Comparison of ENCODE assay signal across 9 cellular contexts in the genomic region with DNA sequence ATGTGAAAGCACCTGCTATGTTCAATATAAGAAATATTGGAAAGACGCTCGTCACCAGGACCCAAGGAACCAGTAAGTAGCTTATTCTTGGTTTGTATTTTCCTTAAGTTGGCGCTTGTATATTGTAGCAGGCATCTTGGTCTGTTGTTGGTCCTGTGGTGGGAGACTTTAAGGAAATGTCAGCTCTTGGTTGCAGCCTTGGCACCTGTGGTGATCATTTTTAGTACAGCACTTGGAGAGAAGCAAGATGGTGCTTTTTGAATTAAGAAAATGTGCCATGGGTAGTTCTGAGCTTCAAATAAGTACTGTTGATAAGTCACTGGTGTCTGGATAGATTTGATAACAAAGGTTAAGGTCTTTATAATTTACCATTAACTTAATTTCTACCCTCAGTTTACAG. TPM values are rescaled to one million over a fixed set of nuclear protein-coding genes. Genes with fewer than 3 reads are reported as not detected.
DNase-seq lines count a peak whose midpoint lies in the region; ATAC-seq and TF ChIP-seq lines count a peak whose summit lies in the region.
"Had no signal": no experiment of that assay in that cellular context is flagged by ENCODE, and none has a peak within 500 bp of the region (broad histone marks: within the 10 kb centered on the region; RNA-seq: fewer than 3 reads in every experiment).

No MANE protein-coding gene starts in this region.

- in situ Hi-C loops in astrocyte of the cerebellum (cut with HindIII; ENCODE audit: low sequenced_read_pairs), result loop anchor here (25.0 kb wide), 1 partner anchor 512 kb away; no protein-coding TSS in a partner anchor

- ATAC-seq in activated T-cell treated with anti-CD3 and anti-CD28 coated beads, Interleukin-2, amount 50 U/mL, for 72 hours (replicated peaks in 1 of 2), result no peak
- ATAC-seq in HG03196 (IDR thresholded peaks at IDR 0.05; ENCODE audit: unreplicated experiment), result no peak

- peak overlapping the region; percentile 96 to 97 for H3K4me3 Mint-ChIP-seq in activated T-cell treated with anti-CD3 and anti-CD28 coated beads, Interleukin-2, amount 50 U/mL, for 72 hours

- intact Hi-C loops in lower leg skin (cut with DNase I; ENCODE audit: low total_unique reads), result no loop called here

- no peak for TF ChIP-seq EP300 in tibial nerve (IDR thresholded peaks at IDR 0.05)

- H3K36me3 Mint-ChIP-seq in activated T-cell treated with anti-CD3 and anti-CD28 coated beads, Interleukin-2, amount 50 U/mL, for 72 hours (ENCODE audit: insufficient read depth in 2 of 2), result peaks cover 21 to 38% of the 10 kb centered on the region in 2 donors

- no peak for TF ChIP-seq CTCF in astrocyte of the cerebellum (IDR thresholded peaks at IDR 0.05; ENCODE audit: low read depth, low read length, missing control alignments)
- TF ChIP-seq CTCF in lower leg skin (IDR thresholded peaks at IDR 0.05), result no peak
- no peak for TF ChIP-seq CTCF in tibial nerve (IDR thresholded peaks at IDR 0.05)

- H3K27me3 ChIP-seq in tibial nerve, result no peaks in the 10 kb centered on the region

- peak overlapping the region; percentile 99 for H3K27ac Mint-ChIP-seq in activated T-cell treated with anti-CD3 and anti-CD28 coated beads, Interleukin-2, amount 50 U/mL, for 72 hours

- H3K27me3 Mint-ChIP-seq in activated T-cell treated with anti-CD3 and anti-CD28 coated beads, Interleukin-2, amount 50 U/mL, for 72 hours (ENCODE audit: low read depth), result no peaks in the 10 kb centered on the region

- H3K9me3 ChIP-seq in tibial nerve, result no peaks in the 10 kb centered on the region

- DNase-seq in activated T-cell treated with anti-CD3 and anti-CD28 coated beads, Interleukin-2, amount 50 U/mL, for 72 hours, result no peak
- no peak for DNase-seq in activated T-cell treated with anti-CD3 and anti-CD28 coated beads, Interleukin-2, amount 50 U/mL, for 48 hours
- DNase-seq in astrocyte of the cerebellum (ENCODE audit: low read depth) (no peak), lower leg skin (ENCODE audit: low spot score in 2 of 2) (no peak), tibial nerve (ENCODE audit: low spot score in 2 of 2) (no peak), NCI-H1436 treated with DMSO at 0.1 percent for 48 hours (lab: John Stamatoyannopoulos, UW) (no peak), KG1 (lab: John Stamatoyannopoulos, UW) (no peak)
- DNase-seq: stimulated activated naive CD4-positive, alpha-beta T cell had no signal

- H3K4me3 ChIP-seq in astrocyte of the cerebellum (ENCODE audit: low read depth, low read length) (peak overlapping the region; percentile 100), lower leg skin (ENCODE audit: low read depth, poor library complexity, severe bottlenecking) (peak overlapping the region; percentile 83), tibial nerve (peak overlapping the region; percentile 71 to 87 (median 80))

- H3K4me1 ChIP-seq in tibial nerve, result peaks cover 0 to 30% (median 17%) of the 10 kb centered on the region in 4 donors

- H3K4me1 Mint-ChIP-seq in activated T-cell treated with anti-CD3 and anti-CD28 coated beads, Interleukin-2, amount 50 U/mL, for 72 hours (ENCODE audit: low read depth), result peaks cover 61% of the 10 kb centered on the region

- 8 to 12% methylated on average over 3 of the region's 3 CpGs for WGBS in lower leg skin, 2 donors
- 9 to 19% methylated on average over 3 of the region's 3 CpGs for WGBS in tibial nerve, 2 donors

- H3K27ac ChIP-seq in tibial nerve, result peak overlapping the region; percentile 83 to 94 (median 91)

- H3K9me3 Mint-ChIP-seq in activated T-cell treated with anti-CD3 and anti-CD28 coated beads, Interleukin-2, amount 50 U/mL, for 72 hours, result no peaks in the 10 kb centered on the region

- TF ChIP-seq POLR2A in lower leg skin (IDR thresholded peaks at IDR 0.05), result no peak
- no peak for TF ChIP-seq POLR2A in tibial nerve (IDR thresholded peaks at IDR 0.05)

- peaks cover 0 to 46% (median 14%) of the 10 kb centered on the region in 3 donors for H3K36me3 ChIP-seq in tibial nerve

RNA-seq across cellular contexts. Expression of a gene that starts 1.1 kb away (rescaled TPM):
- 1,000 to 10,000 TPM; 2,606 to 2,707 TPM for total RNA-seq in activated T-cell treated with anti-CD3 and anti-CD28 coated beads, Interleukin-2, amount 50 U/mL, for 72 hours
- 1,000 to 10,000 TPM; 2,776 to 4,436 (median 3,829) TPM for total RNA-seq in lower leg skin
- total RNA-seq in tibial nerve, result 1,000 to 10,000 TPM; 2,090 to 3,011 (median 2,639) TPM
